Comparison of ENCODE assay signal across 12 cellular contexts in genomic region chr1:213724640-213725536, GRCh38.
DNase-seq lines count a peak whose midpoint lies in the region; ATAC-seq, FAIRE-seq and TF ChIP-seq lines count a peak whose summit lies in the region.
"Had no signal": no experiment of that assay in that cellular context is flagged by ENCODE, and none has a peak within 500 bp of the region (broad histone marks: within the 10 kb centered on the region; RNA-seq: fewer than 3 reads in every experiment).

No MANE protein-coding gene starts in this region.

- ATAC-seq in K562 (peak; percentile 67), heart left ventricle (peak in 3 of 4 donors; percentile 24 to 52 (median 48)), psoas muscle (peak in 2 of 4 donors; percentile 24 to 33), GM21526 (IDR thresholded peaks at IDR 0.05; ENCODE audit: low FRiP score, unreplicated experiment) (no peak)
- no peak for ATAC-seq in activated CD4-positive, CD25-positive, alpha-beta regulatory T cell treated with anti-CD3 and anti-CD28 coated beads, Interleukin-2, amount 50 U/mL, for 24 hours

- TF ChIP-seq CTCF in K562 (IDR thresholded peaks at IDR 0.05 in 2 of 3, conservative IDR thresholded peaks at IDR 0.05 in 1 of 3; ENCODE audit: insufficient read depth in 2 of 3, low read depth in 1 of 3, low read length in 3 of 3) (no peak), heart left ventricle (IDR thresholded peaks at IDR 0.05) (no peak), psoas muscle (IDR thresholded peaks at IDR 0.05) (no peak)

- H3K27me3 ChIP-seq in K562 (ENCODE audit: control insufficient read depth in 2 of 2, insufficient read depth in 2 of 2, low read length in 2 of 2) = no peaks in the 10 kb centered on the region
- H3K27me3 ChIP-seq in heart left ventricle = no peaks in the 10 kb centered on the region
- H3K27me3 ChIP-seq in psoas muscle (ENCODE audit: insufficient read depth in 3 of 3, low read length in 2 of 3) = no peaks in the 10 kb centered on the region

- H3K4me2 ChIP-seq in K562 (ENCODE audit: insufficient read depth, low read length) = no peak overlapping the region

- H3K9me1 ChIP-seq in K562 (ENCODE audit: control insufficient read depth, insufficient read depth, low read length) = no peaks in the 10 kb centered on the region

- H3K9me3 ChIP-seq in K562 (replicated peaks; ENCODE audit: control insufficient read depth, insufficient read depth, low read depth, low read length) (no peaks in the 10 kb centered on the region), heart left ventricle (peaks cover 0 to 2% (median 0%) of the 10 kb centered on the region in 12 donors), psoas muscle (no peaks in the 10 kb centered on the region)

- H4K20me1 ChIP-seq in K562 (replicated peaks; ENCODE audit: control insufficient read depth, insufficient read depth, low read length) = no peaks in the 10 kb centered on the region

- intact Hi-C loops in K562 (cut with micrococcal nuclease) (no loop called here), heart left ventricle (cut with DNase I) (no loop called here), psoas muscle (cut with DNase I) (no loop called here)

- no peak; the same call in 1 of the 2 replicates for TF ChIP-seq EP300 in K562 (IDR thresholded peaks at IDR 0.05; ENCODE audit: low read length)

- POLR2A ChIA-PET in K562 (lab: Yijun Ruan, JAX) = no interaction called here

- FAIRE-seq in K562 (lab: Jason Lieb, UNC) (no peak), GM19239 (lab: Jason Lieb, UNC) (no peak)

- H3K4me1 ChIP-seq in K562 (replicated peaks in 1 of 2; ENCODE audit: control insufficient read depth in 2 of 2, insufficient read depth in 2 of 2, low read length in 2 of 2) (peaks cover 2 to 6% of the 10 kb centered on the region in 2 experiments; a peak in 3 of 5 replicates), heart left ventricle (peaks cover 0 to 5% (median 0%) of the 10 kb centered on the region in 12 donors), psoas muscle (no peaks in the 10 kb centered on the region)

- CTCF ChIA-PET in K562 (lab: Yijun Ruan, JAX; ENCODE audit: low intra/inter-chr PET ratio) = no interaction called here

- WGBS in K562 (ENCODE audit: insufficient coverage, low coverage, missing lambda C conversion rate) = 18% methylated on average over 14 of the region's 14 CpGs
- WGBS in heart left ventricle, 4 donors = 27 to 36% (median 30%) methylated on average over 14 of the region's 14 CpGs
- WGBS in psoas muscle, 3 donors = 18 to 22% (median 19%) methylated on average over 14 of the region's 14 CpGs

- H3K27ac ChIP-seq in K562 (ENCODE audit: extremely low read depth, low read depth, low read length) (no peak overlapping the region), heart left ventricle (no peak overlapping the region), psoas muscle (no peak overlapping the region)

- DNase-seq in EH (ENCODE audit: low read depth) (peak; percentile 59), K562 (ENCODE audit: extremely low read depth in 1 of 4, low spot score in 3 of 4) (no peak), heart left ventricle (peak in 1 of 5 donors; percentile 39), psoas muscle (peak; percentile 54 to 55), GM19239 (ENCODE audit: insufficient read length, low spot score) (no peak), RKO (ENCODE audit: low spot score) (no peak)
- DNase-seq: activated B cell treated with CpG ODN at 0.5 μM for 24 hours; activated naive CD8-positive, alpha-beta T cell treated with anti-CD3 and anti-CD28 coated beads for 36 hours; CD4-positive, alpha-beta T cell; NCI-H1092 had no signal

- in situ Hi-C loops in K562 (cut with MboI) = no loop called here

- H2AFZ ChIP-seq in K562 (ENCODE audit: low read depth, low read length) = 0 out of 2 replicates have a peak overlapping the region, but pooled peaks have one; percentile 18

- H3K36me3 ChIP-seq in K562 (ENCODE audit: control insufficient read depth, insufficient read depth, low read length) (no peaks in the 10 kb centered on the region), heart left ventricle (no peaks in the 10 kb centered on the region), psoas muscle (ENCODE audit: insufficient read depth in 1 of 2, low read depth in 1 of 2) (no peaks in the 10 kb centered on the region)

- no peak for TF ChIP-seq RAD21 in K562 (CRISPR knock-in tag; conservative IDR thresholded peaks at IDR 0.05 in 1 of 2, IDR thresholded peaks at IDR 0.05 in 1 of 2)

- H3K9ac ChIP-seq in K562 (ENCODE audit: insufficient read depth in 1 of 2, low read depth in 2 of 2, low read length in 2 of 2) = no peak overlapping the region

- no peaks in the 10 kb centered on the region for H3K79me2 ChIP-seq in K562 (ENCODE audit: control insufficient read depth, insufficient read depth, low read length)

- no TSS peak for BruUV-seq in K562 (replicated peaks; lab: Mats Ljungman, UMichigan)

- H3K4me3 ChIP-seq in K562 (no peak overlapping the region), heart left ventricle (no peak overlapping the region), psoas muscle (no peak overlapping the region)

- TF ChIP-seq POLR2A in K562 (conservative IDR thresholded peaks at IDR 0.05) (no peak), heart left ventricle (IDR thresholded peaks at IDR 0.05) (no peak)

TF ChIP-seq in K562, 482 proteins besides CTCF, POLR2A, EP300 and RAD21 (continues in another document):
- no peak for TF ChIP-seq ZBTB40 (IDR thresholded peaks at IDR 0.05)
- no peak for TF ChIP-seq ZBTB40 (CRISPR knock-in tag; IDR thresholded peaks at IDR 0.05)
- TF ChIP-seq ARNT (IDR thresholded peaks at IDR 0.05) = no peak
- TF ChIP-seq ZNF165 (CRISPR knock-in tag; IDR thresholded peaks at IDR 0.05; ENCODE audit: borderline replicate concordance) = 0 out of 2 replicates have a peak, but pooled peaks have one; percentile 54
- no peak for TF ChIP-seq SMARCC2 (IDR thresholded peaks at IDR 0.05; ENCODE audit: low read depth)
- peak; percentile 61 for TF ChIP-seq ATF7 (IDR thresholded peaks at IDR 0.05)
- no peak for TF ChIP-seq HNRNPH1 (optimal IDR thresholded peaks at IDR 0.05; ENCODE audit: low read depth, low read length)
- no peak for TF ChIP-seq SMAD2 (IDR thresholded peaks at IDR 0.05; ENCODE audit: low read depth, low read length)
- TF ChIP-seq ESRRA (IDR thresholded peaks at IDR 0.05; ENCODE audit: borderline replicate concordance, low read depth) = no peak
- no peak for TF ChIP-seq KHSRP (IDR thresholded peaks at IDR 0.05)
- TF ChIP-seq HEY1 (CRISPR knock-in tag; IDR thresholded peaks at IDR 0.05; ENCODE audit: borderline replicate concordance) = no peak
- TF ChIP-seq ZNF347 (CRISPR knock-in tag; IDR thresholded peaks at IDR 0.05; ENCODE audit: low read depth) = no peak
- TF ChIP-seq RFX7 (CRISPR knock-in tag; IDR thresholded peaks at IDR 0.05) = no peak

Comparison
In these comparisons a context has a peak if more than half of its experiments do, and no peak if none do; other contexts are left out.
1. DNase-seq: peak in EH (single experiment) and psoas muscle (2 of 2); none in K562 (0 of 4), GM19239 (single experiment) and RKO (single experiment).
2. ATAC-seq: peak in K562 (single experiment) and heart left ventricle (3 of 4); none in activated CD4-positive, CD25-positive, alpha-beta regulatory T cell treated with anti-CD3 and anti-CD28 coated beads, Interleukin-2, amount 50 U/mL, for 24 hours (0 of 2) and GM21526 (single experiment).